Comparison of ENCODE assay signal across 13 cellular contexts in the genomic region with DNA sequence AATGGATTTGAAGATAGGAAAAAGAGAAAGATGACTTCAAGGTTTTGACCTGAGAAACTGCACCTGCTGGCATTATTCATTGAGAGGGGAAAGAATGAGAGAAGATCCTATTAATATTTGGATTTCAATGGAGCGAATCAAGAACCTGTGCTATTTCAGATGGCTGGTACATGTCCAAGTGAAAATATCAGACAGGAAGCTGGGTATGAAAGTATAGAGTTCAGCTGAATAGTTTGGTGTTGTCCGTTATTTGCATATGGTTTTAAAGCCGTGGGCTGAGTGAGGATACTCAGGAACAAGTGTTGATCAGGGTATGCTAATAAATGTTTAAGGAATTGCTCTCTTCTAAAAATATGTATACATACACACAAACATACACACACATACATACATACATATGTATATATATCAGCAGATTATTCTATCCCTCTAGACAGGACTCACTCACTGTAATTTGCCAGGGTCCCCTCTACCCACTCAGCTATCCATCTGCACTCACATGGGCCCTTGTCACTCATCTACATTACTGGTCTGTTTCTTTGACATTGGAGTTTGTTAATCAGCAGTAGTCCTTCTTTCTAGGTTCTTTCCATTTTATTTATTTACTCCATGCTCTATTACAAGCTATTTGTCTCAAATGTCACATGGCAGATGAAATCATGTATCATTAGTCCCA. TPM values are rescaled to one million over a fixed set of nuclear protein-coding genes. Genes with fewer than 3 reads are reported as not detected.
DNase-seq lines count a peak whose midpoint lies in the region; ATAC-seq and TF ChIP-seq lines count a peak whose summit lies in the region.
"Had no signal": no experiment of that assay in that cellular context is flagged by ENCODE, and none has a peak within 500 bp of the region (broad histone marks: within the 10 kb centered on the region; RNA-seq: fewer than 3 reads in every experiment).

No MANE protein-coding gene starts in this region.

- intact Hi-C loops in left cardiac atrium (cut with DNase I): no loop called here
- intact Hi-C loops in Right ventricle myocardium inferior (cut with DNase I): no loop called here

- ATAC-seq in GM18499 (IDR thresholded peaks at IDR 0.05; ENCODE audit: insufficient read depth, unreplicated experiment) (peak; percentile 93), GM19467 (IDR thresholded peaks at IDR 0.05; ENCODE audit: unreplicated experiment) (peak; percentile 95), HG02870 (IDR thresholded peaks at IDR 0.05; ENCODE audit: unreplicated experiment) (peak; percentile 92), HG03520 (IDR thresholded peaks at IDR 0.05; ENCODE audit: unreplicated experiment) (peak; percentile 94), SK-N-SH treated with all-trans-retinoic acid at 6 μM for 48 hours (no peak), left cardiac atrium (no peak), Right ventricle myocardium inferior (no peak)

- no peak for DNase-seq in NK-92 treated with Interleukin-12 subunit alpha and Interleukin-12 subunit beta, amount 100 ng/mL, for 24 hours (lab: John Stamatoyannopoulos, UW)
- no peak for DNase-seq in left cardiac atrium
- DNase-seq in Right ventricle myocardium inferior (ENCODE audit: missing footprints): no peak
- DNase-seq: activated CD4-positive, alpha-beta T cell treated with anti-CD3 and anti-CD28 coated beads for 48 hours; activated naive CD4-positive, alpha-beta T cell; DND-41; islet precursor cell; Kasumi-1 had no signal

TF ChIP-seq in SK-N-SH treated with all-trans-retinoic acid at 6 μM for 48 hours, 23 proteins besides CTCF, POLR2A, EP300 and RAD21:
- TF ChIP-seq TOX (CRISPR knock-in tag; IDR thresholded peaks at IDR 0.05; ENCODE audit: borderline replicate concordance) (no peak), ZFP3 (CRISPR knock-in tag; IDR thresholded peaks at IDR 0.05) (no peak), GLIS3 (CRISPR knock-in tag; IDR thresholded peaks at IDR 0.05) (no peak), RARB (CRISPR knock-in tag; IDR thresholded peaks at IDR 0.05) (no peak), ESRRG (CRISPR knock-in tag; IDR thresholded peaks at IDR 0.05) (no peak)
- TF ChIP-seq, protein P1, sequence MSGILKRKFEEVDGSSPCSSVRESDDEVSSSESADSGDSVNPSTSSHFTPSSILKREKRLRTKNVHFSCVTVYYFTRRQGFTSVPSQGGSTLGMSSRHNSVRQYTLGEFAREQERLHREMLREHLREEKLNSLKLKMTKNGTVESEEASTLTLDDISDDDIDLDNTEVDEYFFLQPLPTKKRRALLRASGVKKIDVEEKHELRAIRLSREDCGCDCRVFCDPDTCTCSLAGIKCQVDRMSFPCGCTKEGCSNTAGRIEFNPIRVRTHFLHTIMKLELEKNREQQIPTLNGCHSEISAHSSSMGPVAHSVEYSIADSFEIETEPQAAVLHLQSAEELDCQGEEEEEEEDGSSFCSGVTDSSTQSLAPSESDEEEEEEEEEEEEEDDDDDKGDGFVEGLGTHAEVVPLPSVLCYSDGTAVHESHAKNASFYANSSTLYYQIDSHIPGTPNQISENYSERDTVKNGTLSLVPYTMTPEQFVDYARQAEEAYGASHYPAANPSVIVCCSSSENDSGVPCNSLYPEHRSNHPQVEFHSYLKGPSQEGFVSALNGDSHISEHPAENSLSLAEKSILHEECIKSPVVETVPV (CRISPR knock-in tag; IDR thresholded peaks at IDR 0.05): no peak
TF ChIP-seq in SK-N-SH treated with all-trans-retinoic acid at 6 μM for 48 hours: peak in this region for 0.

RNA-seq across cellular contexts. Expression of a gene that starts 33.9 kb away (rescaled TPM):
- total RNA-seq in left cardiac atrium (1 to 10 TPM; 3.8 to 6.3 TPM), Right ventricle myocardium inferior (4.7 TPM)

Comparison
In these comparisons a context has a peak if more than half of its experiments do, and no peak if none do; other contexts are left out.
1. ATAC-seq: peak in GM18499 (single experiment), GM19467 (single experiment), HG02870 (single experiment) and HG03520 (single experiment); none in SK-N-SH treated with all-trans-retinoic acid at 6 μM for 48 hours (single experiment), left cardiac atrium (0 of 2) and Right ventricle myocardium inferior (single experiment).